ENCODE assay signal across 22 cellular contexts in genomic region chr3:193552911-193553310, GRCh38. TPM values are rescaled to one million over a fixed set of nuclear protein-coding genes. Genes with fewer than 3 reads are reported as not detected.
A peak's percentile ranks its signal among the peaks of the same experiment; 100 is the strongest.
DNase-seq lines count a peak whose midpoint lies in the region; ATAC-seq and TF ChIP-seq lines count a peak whose summit lies in the region.
"Had no signal": no experiment of that assay in that cellular context is flagged by ENCODE, and none has a peak within 500 bp of the region (broad histone marks: within the 10 kb centered on the region; RNA-seq: fewer than 3 reads in every experiment).

No MANE protein-coding gene starts in this region.

- H3K4me1 Mint-ChIP-seq in natural killer cell: no peaks in the 10 kb centered on the region
- H3K4me1 Mint-ChIP-seq in activated T-cell treated with anti-CD3 and anti-CD28 coated beads, Interleukin-2, amount 50 U/mL, for 72 hours (ENCODE audit: low read depth): no peaks in the 10 kb centered on the region
- H3K4me1 Mint-ChIP-seq: central memory CD8-positive, alpha-beta T cell; stimulated activated naive CD8-positive, alpha-beta T cell treated with anti-CD3 and anti-CD28 coated beads, Interleukin-15, amount 100 ng/mL, for 72 hours had no signal

- H3K36me3 Mint-ChIP-seq in natural killer cell: no peaks in the 10 kb centered on the region
- no peaks in the 10 kb centered on the region for H3K36me3 Mint-ChIP-seq in activated T-cell treated with anti-CD3 and anti-CD28 coated beads, Interleukin-2, amount 50 U/mL, for 72 hours (ENCODE audit: insufficient read depth in 2 of 2)

- no peak for ATAC-seq in HG03196 (IDR thresholded peaks at IDR 0.05; ENCODE audit: unreplicated experiment)
- ATAC-seq in natural killer cell: no peak
- ATAC-seq in activated T-cell treated with anti-CD3 and anti-CD28 coated beads, Interleukin-2, amount 50 U/mL, for 72 hours (replicated peaks in 1 of 2): no peak
- ATAC-seq: stimulated activated naive CD8-positive, alpha-beta T cell treated with anti-CD3 and anti-CD28 coated beads, Interleukin-15, amount 100 ng/mL, for 72 hours had no signal

- H3K9me3 Mint-ChIP-seq in natural killer cell: no peaks in the 10 kb centered on the region
- H3K9me3 Mint-ChIP-seq in activated T-cell treated with anti-CD3 and anti-CD28 coated beads, Interleukin-2, amount 50 U/mL, for 72 hours: no peaks in the 10 kb centered on the region
- H3K9me3 Mint-ChIP-seq: central memory CD8-positive, alpha-beta T cell; stimulated activated naive CD8-positive, alpha-beta T cell treated with anti-CD3 and anti-CD28 coated beads, Interleukin-15, amount 100 ng/mL, for 72 hours had no signal

- H3K27me3 Mint-ChIP-seq in natural killer cell (ENCODE audit: low read depth in 2 of 2): no peaks in the 10 kb centered on the region
- H3K27me3 Mint-ChIP-seq in activated T-cell treated with anti-CD3 and anti-CD28 coated beads, Interleukin-2, amount 50 U/mL, for 72 hours (ENCODE audit: low read depth): no peaks in the 10 kb centered on the region
- H3K27me3 Mint-ChIP-seq: central memory CD8-positive, alpha-beta T cell; stimulated activated naive CD8-positive, alpha-beta T cell treated with anti-CD3 and anti-CD28 coated beads, Interleukin-15, amount 100 ng/mL, for 72 hours had no signal

- no peak overlapping the region for H3K27ac Mint-ChIP-seq in natural killer cell
- no peak overlapping the region for H3K27ac Mint-ChIP-seq in activated T-cell treated with anti-CD3 and anti-CD28 coated beads, Interleukin-2, amount 50 U/mL, for 72 hours
- H3K27ac Mint-ChIP-seq: stimulated activated naive CD8-positive, alpha-beta T cell treated with anti-CD3 and anti-CD28 coated beads, Interleukin-15, amount 100 ng/mL, for 72 hours had no signal

- peak; percentile 4 for DNase-seq in DMS53 (lab: John Stamatoyannopoulos, UW)
- DNase-seq in DMS53 treated with DMSO at 0.1 percent for 48 hours (lab: John Stamatoyannopoulos, UW; ENCODE audit: unreplicated experiment): no peak
- DNase-seq in NCI-H748 treated with DMSO at 0.1 percent for 48 hours (lab: John Stamatoyannopoulos, UW): peak; percentile 20
- DNase-seq in putamen (ENCODE audit: low spot score): peak; percentile 40
- DNase-seq in natural killer cell: no peak
- no peak for DNase-seq in activated T-cell treated with anti-CD3 and anti-CD28 coated beads, Interleukin-2, amount 50 U/mL, for 72 hours
- DNase-seq: activated gamma-delta T cell; effector CD4-positive, alpha-beta T cell; erythroblast; foreskin melanocyte; H7; KG1; kidney; MV-4-11; NCI-H82; stimulated activated CD4-positive, alpha-beta T cell treated with anti-CD3 and anti-CD28 coated beads, Interleukin-4, amount 100 ng/mL, for 1 hour; stimulated activated naive CD8-positive, alpha-beta T cell treated with anti-CD3 and anti-CD28 coated beads, Interleukin-15, amount 100 ng/mL, for 72 hours had no signal

- intact Hi-C loops in natural killer cell (cut with micrococcal nuclease): no loop called here

- H3K27me3 ChIP-seq in layer of hippocampus (ENCODE audit: control insufficient read depth, insufficient read depth, low read length): no peaks in the 10 kb centered on the region

- no peak for TF ChIP-seq CTCF in natural killer cell (IDR thresholded peaks at IDR 0.05)

- H3K4me3 Mint-ChIP-seq in natural killer cell: no peak overlapping the region
- no peak overlapping the region for H3K4me3 Mint-ChIP-seq in activated T-cell treated with anti-CD3 and anti-CD28 coated beads, Interleukin-2, amount 50 U/mL, for 72 hours
- H3K4me3 Mint-ChIP-seq: central memory CD8-positive, alpha-beta T cell; stimulated activated naive CD8-positive, alpha-beta T cell treated with anti-CD3 and anti-CD28 coated beads, Interleukin-15, amount 100 ng/mL, for 72 hours had no signal

- H3K27ac ChIP-seq in layer of hippocampus (ENCODE audit: low read depth, low read length): peak overlapping the region; percentile 65
- H3K27ac ChIP-seq: 22Rv1, VCaP had no signal

RNA-seq across cellular contexts. Expression of gene ATP13A4, which starts 1.8 kb away (rescaled TPM):
- 1 to 10 TPM; 1.3 to 3.9 (median 3.6) TPM for total RNA-seq in natural killer cell
- total RNA-seq in activated T-cell treated with anti-CD3 and anti-CD28 coated beads, Interleukin-2, amount 50 U/mL, for 72 hours: 1 to 10 TPM; 3.2 to 5.1 TPM

RNA-seq across cellular contexts. Expression of gene OPA1, which starts 40.1 kb away (rescaled TPM):
- total RNA-seq in natural killer cell: 10 to 100 TPM; 52.6 to 72.0 (median 57.5) TPM
- total RNA-seq in activated T-cell treated with anti-CD3 and anti-CD28 coated beads, Interleukin-2, amount 50 U/mL, for 72 hours: 10 to 100 TPM; 67.5 to 76.6 TPM

Comparison
In these comparisons a context has a peak if more than half of its experiments do, and no peak if none do; other contexts are left out.
1. DNase-seq: peak in DMS53 (single experiment), NCI-H748 treated with DMSO at 0.1 percent for 48 hours (single experiment) and putamen (single experiment); none in DMS53 treated with DMSO at 0.1 percent for 48 hours (single experiment), natural killer cell (single experiment) and activated T-cell treated with anti-CD3 and anti-CD28 coated beads, Interleukin-2, amount 50 U/mL, for 72 hours (0 of 2).